8 cellular contexts compared by ENCODE assay signal in genomic region chr7:44581426-44581906, GRCh38. TPM values are rescaled to one million over a fixed set of nuclear protein-coding genes. Genes with fewer than 3 reads are reported as not detected.
A peak's percentile ranks its signal among the peaks of the same experiment; 100 is the strongest.
DNase-seq lines count a peak whose midpoint lies in the region; ATAC-seq and TF ChIP-seq lines count a peak whose summit lies in the region.

No MANE protein-coding gene starts in this region.

- H3K4me1 ChIP-seq in esophagus squamous epithelium, result peaks cover 15 to 33% (median 22%) of the 10 kb centered on the region in 3 donors
- peaks cover 9% of the 10 kb centered on the region for H3K4me1 ChIP-seq in neural progenitor cell

- peak overlapping the region; percentile 90 for H3K4me3 Mint-ChIP-seq in neural progenitor cell

- H3K27ac Mint-ChIP-seq in neural progenitor cell, result peak overlapping the region; percentile 74

- peak overlapping the region; percentile 95 to 99 (median 98) for H3K27ac ChIP-seq in esophagus squamous epithelium
- no peak overlapping the region for H3K27ac ChIP-seq in neural progenitor cell

- no peaks in the 10 kb centered on the region for H3K27me3 ChIP-seq in esophagus squamous epithelium
- H3K27me3 ChIP-seq in neural progenitor cell, result no peaks in the 10 kb centered on the region

- peak overlapping the region; percentile 78 for H3K9ac ChIP-seq in neural progenitor cell

- H3K4me1 Mint-ChIP-seq in neural progenitor cell, result peaks cover 23% of the 10 kb centered on the region

- H3K4me2 ChIP-seq in neural progenitor cell, result peak overlapping the region; percentile 95

- H3K9me3 Mint-ChIP-seq in neural progenitor cell, result no peaks in the 10 kb centered on the region

- TF ChIP-seq CTCF in GM10266 (IDR thresholded peaks at IDR 0.05; ENCODE audit: control insufficient read depth, insufficient read depth, low read depth, missing control alignments) (no peak), esophagus squamous epithelium (IDR thresholded peaks at IDR 0.05) (no peak), neural progenitor cell (IDR thresholded peaks at IDR 0.05) (no peak)

- peak overlapping the region; percentile 94 for H3K4me3 ChIP-seq in Jurkat, Clone E6-1 (ENCODE audit: low read length)
- H3K4me3 ChIP-seq in esophagus squamous epithelium (peak overlapping the region; percentile 58 to 97 (median 78)), neural progenitor cell (peak overlapping the region; percentile 66)

- ATAC-seq in GM21717 (IDR thresholded peaks at IDR 0.05; ENCODE audit: unreplicated experiment), result peak; percentile 41

- H3K36me3 Mint-ChIP-seq in neural progenitor cell, result peaks cover 16% of the 10 kb centered on the region

- H2AFZ ChIP-seq in neural progenitor cell (replicated peaks), result peak overlapping the region; percentile 28

- 8 to 12% methylated on average over 10 to 11 of the region's 28 CpGs for WGBS in esophagus squamous epithelium, 2 donors

- H3K27me3 Mint-ChIP-seq in neural progenitor cell (ENCODE audit: insufficient read depth, low read depth), result no peaks in the 10 kb centered on the region

- intact Hi-C loops in esophagus squamous epithelium (cut with DNase I), result loop anchor here (10.0 kb wide), 1 partner anchor 343 kb away; no protein-coding TSS in a partner anchor

- peaks cover 24% of the 10 kb centered on the region for H3K79me2 ChIP-seq in neural progenitor cell (ENCODE audit: low read depth)

- H3K9me3 ChIP-seq in esophagus squamous epithelium (no peaks in the 10 kb centered on the region), neural progenitor cell (ENCODE audit: low read depth) (no peaks in the 10 kb centered on the region)

- TF ChIP-seq POLR2A in esophagus squamous epithelium (IDR thresholded peaks at IDR 0.05), result no peak

- H4K20me1 ChIP-seq in neural progenitor cell (ENCODE audit: low read depth), result peaks cover 9% of the 10 kb centered on the region

- DNase-seq in GM10266 (ENCODE audit: extremely low spot score) (peak; percentile 46), esophagus squamous epithelium (lab: John Stamatoyannopoulos, UW) (no peak), neural progenitor cell (ENCODE audit: low spot score) (no peak), NCI-H1092 (lab: John Stamatoyannopoulos, UW) (no peak), SHP77 treated with DMSO at 0.1 percent for 48 hours (lab: John Stamatoyannopoulos, UW) (no peak)
- DNase-seq in Jurkat, Clone E6-1 (ENCODE audit: low read depth, low spot score), result peak; percentile 49
- DNase-seq in activated CD8-positive, alpha-beta memory T cell treated with anti-CD3 and anti-CD28 coated beads, Interleukin-2, amount 50 U/mL, for 48 hours, result peak; percentile 75

- H3F3A ChIP-seq in neural progenitor cell (ENCODE audit: low read depth), result peaks cover 27% of the 10 kb centered on the region

- H3K36me3 ChIP-seq in esophagus squamous epithelium (peaks cover 7 to 45% (median 24%) of the 10 kb centered on the region in 3 donors), neural progenitor cell (no peaks in the 10 kb centered on the region)

RNA-seq across cellular contexts. Expression of gene TMED4, which starts 0.6 kb away (rescaled TPM):
- polyA plus RNA-seq in Jurkat, Clone E6-1 (2012; ENCODE audit: insufficient read depth, insufficient read length), result 64.9 TPM
- total RNA-seq in esophagus squamous epithelium, result 100 to 1,000 TPM in 2 of 4 donors, 10 to 100 TPM in 2; 68.0 to 123 (median 102) TPM
- 95.8 and 222 TPM in 2 replicates for total RNA-seq in neural progenitor cell (ENCODE audit: low replicate concordance)

RNA-seq across cellular contexts. Expression of gene DDX56, which starts 7.8 kb away (rescaled TPM):
- polyA plus RNA-seq in Jurkat, Clone E6-1 (2012; ENCODE audit: insufficient read depth, insufficient read length), result 107 TPM
- total RNA-seq in esophagus squamous epithelium (10 to 100 TPM; 34.1 to 69.6 (median 50.0) TPM), neural progenitor cell (ENCODE audit: low replicate concordance) (61.0 and 67.5 TPM in 2 replicates)

RNA-seq across cellular contexts. Expression of gene OGDH, which starts 25.0 kb away (rescaled TPM):
- 56.3 TPM for polyA plus RNA-seq in Jurkat, Clone E6-1 (2012; ENCODE audit: insufficient read depth, insufficient read length)
- 100 to 1,000 TPM in 1 of 4 donors, 10 to 100 TPM in 3; 68.9 to 102 (median 89.5) TPM for total RNA-seq in esophagus squamous epithelium
- total RNA-seq in neural progenitor cell (ENCODE audit: low replicate concordance), result 25.2 and 54.4 TPM in 2 replicates

RNA-seq across cellular contexts. Expression of gene NPC1L1, which starts 40.3 kb away (rescaled TPM):
- polyA plus RNA-seq in Jurkat, Clone E6-1 (2012; ENCODE audit: insufficient read depth, insufficient read length), result not detected
- total RNA-seq in esophagus squamous epithelium (under 1 TPM in 2 of 4 donors, not detected in 2; 0.08 to 0.19 TPM), neural progenitor cell (ENCODE audit: low replicate concordance) (0.09 TPM in 1 of 2 replicates, not detected in the other)

Comparison
In these comparisons a context has a peak if more than half of its experiments do, and no peak if none do; other contexts are left out.
1. DNase-seq: peak in GM10266 (single experiment), Jurkat, Clone E6-1 (single experiment) and activated CD8-positive, alpha-beta memory T cell treated with anti-CD3 and anti-CD28 coated beads, Interleukin-2, amount 50 U/mL, for 48 hours (single experiment); none in esophagus squamous epithelium (single experiment), neural progenitor cell (single experiment), NCI-H1092 (single experiment) and SHP77 treated with DMSO at 0.1 percent for 48 hours (single experiment).
2. Peak in every context shown above with its lines, with median percentiles within 50 percentile points of each other: H3K4me3 ChIP-seq.